ENCODE assay signal across 10 cellular contexts in the genomic region with DNA sequence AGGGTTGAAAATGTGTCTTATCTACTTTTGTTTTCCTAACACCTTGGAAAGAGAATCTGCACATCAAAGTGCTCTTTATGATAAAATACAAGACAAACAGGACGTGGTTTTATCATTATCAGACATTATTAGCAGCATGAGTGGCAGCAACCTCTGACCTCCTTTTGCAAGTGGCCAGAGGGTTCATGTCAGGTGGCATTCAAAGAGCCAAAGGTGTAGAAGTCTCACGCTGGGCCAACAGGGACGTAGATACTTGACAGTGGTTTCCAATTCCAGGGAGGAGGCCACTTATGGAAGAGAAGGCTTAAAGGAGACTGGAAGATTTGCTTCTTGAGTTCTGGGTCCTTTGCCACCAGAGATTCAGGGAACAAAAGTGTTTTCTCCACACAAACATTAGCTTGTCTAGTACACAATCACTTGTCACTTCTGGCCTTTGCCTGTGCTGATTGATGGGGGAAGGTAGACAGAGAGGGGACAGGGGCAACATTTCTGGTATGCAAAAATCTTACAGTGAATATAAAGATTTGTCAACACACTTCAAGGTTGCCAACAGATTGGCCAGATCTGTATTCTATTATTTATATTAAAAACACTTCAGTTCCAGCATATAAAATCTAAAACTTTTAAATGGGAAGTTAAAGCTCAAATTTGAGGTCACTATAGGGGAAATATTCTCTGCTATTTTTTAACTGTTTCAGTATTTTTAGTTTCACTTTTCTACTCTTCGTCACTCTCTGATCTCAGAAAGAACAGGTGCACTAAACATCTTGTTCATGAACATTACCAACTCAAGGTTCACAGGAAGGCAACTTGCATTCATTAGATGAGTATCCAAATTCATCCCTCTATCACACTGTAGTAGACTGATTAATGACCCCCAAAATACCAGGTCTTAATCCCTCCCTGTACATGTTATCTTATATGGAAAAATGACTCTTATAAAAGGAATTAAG. TPM values are rescaled to one million over a fixed set of nuclear protein-coding genes. Genes with fewer than 3 reads are reported as not detected.
DNase-seq lines count a peak whose midpoint lies in the region; ATAC-seq and TF ChIP-seq lines count a peak whose summit lies in the region.
"Had no signal": no experiment of that assay in that cellular context is flagged by ENCODE, and none has a peak within 500 bp of the region (broad histone marks: within the 10 kb centered on the region; RNA-seq: fewer than 3 reads in every experiment).

No MANE protein-coding gene starts in this region.

- peak overlapping the region; percentile 52 for H3K4me2 ChIP-seq in BLaER1

- CTCF ChIA-PET in T-cell (lab: Charles Lee): no interaction called here

- H3K9me3 ChIP-seq in BLaER1 (no peaks in the 10 kb centered on the region; the same call in 1 of the 2 replicates), transverse colon (no peaks in the 10 kb centered on the region)
- H3K9me3 ChIP-seq: neutrophil had no signal

- in situ Hi-C loops in transverse colon (cut with MboI; ENCODE audit: low pct_ligation_motif_present in 1 of 4, low pct_unique_long_range_greater_than_20kb in 1 of 4, low sequenced_read_pairs in 3 of 4): no loop called here

- H3K4me3 Mint-ChIP-seq in T-cell: peak overlapping the region; percentile 21 to 64 (median 41)

- H3K9me3 Mint-ChIP-seq in T-cell: peaks cover 0 to 2% (median 0%) of the 10 kb centered on the region in 3 donors

- H3K27me3 ChIP-seq in BLaER1 (no peaks in the 10 kb centered on the region), transverse colon (no peaks in the 10 kb centered on the region)
- H3K27me3 ChIP-seq: neutrophil had no signal

- TF ChIP-seq POLR2A in transverse colon (IDR thresholded peaks at IDR 0.05): no peak

- H3K27ac ChIP-seq in BLaER1 (peak overlapping the region; percentile 38), transverse colon (no peak overlapping the region)
- H3K27ac ChIP-seq: neutrophil had no signal

- no peaks in the 10 kb centered on the region for H4K20me1 ChIP-seq in BLaER1

- POLR2A ChIA-PET in T-cell (lab: Charles Lee): interaction anchor here in 1 of 2 donors (1.5 kb wide), 1 partner anchor 52 kb away, joined by 4 read pairs; the partner anchor contains the start of gene FBXO30

- peak overlapping the region; percentile 91 to 92 for H3K27ac Mint-ChIP-seq in T-cell

- no peaks in the 10 kb centered on the region for H3K27me3 Mint-ChIP-seq in T-cell

- DNase-seq in T-cell (peak in 5 of 34 experiments; percentile 1 to 9 (median 6)), HPDE6-E6E7 (ENCODE audit: extremely low spot score) (no peak), AG08396 (ENCODE audit: low spot score) (no peak), GOT3 (lab: John Stamatoyannopoulos, UW) (no peak), transverse colon (no peak)
- DNase-seq: NCI-H1092 had no signal

- H3K4me3 ChIP-seq in BLaER1: no peak overlapping the region
- H3K4me3 ChIP-seq in transverse colon: no peak overlapping the region

- 63 to 66% methylated on average over 4 of the region's 4 CpGs for WGBS in transverse colon (ENCODE audit: low coverage in 1 of 2), 2 donors

- intact Hi-C loops in transverse colon (cut with DNase I; ENCODE audit: low total_unique reads): no loop called here

- peaks cover 3% of the 10 kb centered on the region for H3K36me3 Mint-ChIP-seq in T-cell

- H3K36me3 ChIP-seq in BLaER1 (no peaks in the 10 kb centered on the region), transverse colon (no peaks in the 10 kb centered on the region)
- H3K36me3 ChIP-seq: neutrophil had no signal

- no peak overlapping the region for H3K9ac ChIP-seq in BLaER1

- ATAC-seq in GM18873 (IDR thresholded peaks at IDR 0.05; ENCODE audit: low FRiP score, unreplicated experiment): peak; percentile 69
- peak; percentile 53 for ATAC-seq in HG02943 (IDR thresholded peaks at IDR 0.05; ENCODE audit: low read depth, unreplicated experiment)
- peak in 2 of 4 experiments; percentile 30 to 71 for ATAC-seq in T-cell (replicated peaks in 1 of 4)

- no peak for TF ChIP-seq EP300 in transverse colon (IDR thresholded peaks at IDR 0.05; ENCODE audit: low read depth)

- H3K4me1 Mint-ChIP-seq in T-cell: peaks cover 32 to 45% (median 36%) of the 10 kb centered on the region in 3 donors

- H3K4me1 ChIP-seq in BLaER1: peaks cover 41% of the 10 kb centered on the region
- H3K4me1 ChIP-seq in transverse colon: peaks cover 0 to 8% (median 0%) of the 10 kb centered on the region in 4 donors

- no peak for TF ChIP-seq CTCF in transverse colon (IDR thresholded peaks at IDR 0.05)

RNA-seq across cellular contexts. Expression of gene FBXO30, which starts 52.1 kb away (rescaled TPM):
- 1 to 10 TPM; 2.5 to 6.2 (median 5.0) TPM for total RNA-seq in T-cell
- total RNA-seq in transverse colon: 10 to 100 TPM in 1 of 4 donors, 1 to 10 TPM in 3; 6.0 to 13.0 (median 9.2) TPM
